ENCODE assay signal across 8 cellular contexts in the genomic region with DNA sequence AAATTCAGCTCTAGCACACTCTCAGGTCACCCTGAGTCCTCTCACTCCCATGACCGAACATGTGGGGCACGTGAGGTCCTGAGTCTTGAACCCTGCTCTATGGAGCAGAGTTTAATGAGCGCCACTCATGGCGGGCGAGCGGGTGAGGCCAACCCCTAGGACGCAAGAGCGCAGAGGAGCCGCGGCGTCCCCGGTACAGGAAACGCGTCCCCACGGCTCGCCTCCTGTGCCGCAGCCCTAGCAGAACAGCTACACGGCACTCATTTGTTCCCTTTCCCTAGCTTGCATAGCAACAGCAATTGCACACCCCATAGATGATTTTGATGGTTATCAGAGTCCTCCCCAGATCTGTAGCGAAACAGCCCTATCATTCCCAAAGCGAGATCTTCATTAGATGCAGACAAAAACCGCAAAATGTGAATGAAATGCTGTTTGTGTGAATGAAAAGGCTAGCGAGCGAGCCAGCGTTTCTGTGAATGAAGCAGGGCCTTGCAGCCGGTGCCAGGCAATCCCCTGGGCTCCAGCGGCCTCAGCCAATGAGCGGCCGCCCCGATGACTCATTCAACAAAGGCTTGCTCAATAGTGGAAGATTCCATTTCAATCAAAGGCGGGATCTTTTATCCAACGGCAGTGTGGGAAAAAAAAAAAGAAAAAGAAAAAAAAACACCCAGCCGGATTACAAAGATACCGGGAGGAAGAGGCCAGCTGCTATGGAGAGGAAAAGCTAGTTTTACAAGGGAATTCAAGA. TPM values are rescaled to one million over a fixed set of nuclear protein-coding genes. Genes with fewer than 3 reads are reported as not detected.
DNase-seq lines count a peak whose midpoint lies in the region; ATAC-seq and TF ChIP-seq lines count a peak whose summit lies in the region.

No MANE protein-coding gene starts in this region.

- H3K4me1 Mint-ChIP-seq in progenitor cell of endocrine pancreas (ENCODE audit: low read depth): peaks cover 26% of the 10 kb centered on the region

- H3K27me3 Mint-ChIP-seq in progenitor cell of endocrine pancreas: peaks cover 47% of the 10 kb centered on the region

- peak overlapping the region; percentile 64 for H3K4me3 Mint-ChIP-seq in progenitor cell of endocrine pancreas (ENCODE audit: low read depth)

- H3K9me3 Mint-ChIP-seq in progenitor cell of endocrine pancreas (ENCODE audit: low read depth): no peaks in the 10 kb centered on the region

- H3K36me3 Mint-ChIP-seq in progenitor cell of endocrine pancreas (ENCODE audit: insufficient read depth): no peaks in the 10 kb centered on the region

- peak overlapping the region; percentile 94 for H3K27ac Mint-ChIP-seq in progenitor cell of endocrine pancreas

- ATAC-seq in GM18861 (IDR thresholded peaks at IDR 0.05; ENCODE audit: unreplicated experiment): no peak
- ATAC-seq in GM19455 (IDR thresholded peaks at IDR 0.05; ENCODE audit: unreplicated experiment): no peak

- peak; percentile 83 for DNase-seq in GM04503 (ENCODE audit: low read depth)
- DNase-seq in NCI-H1048 (lab: John Stamatoyannopoulos, UW): peak; percentile 80
- DNase-seq in SK-N-DZ (ENCODE audit: low spot score): peak; percentile 75
- peak; percentile 83 for DNase-seq in brain pericyte (ENCODE audit: low read depth, low spot score)
- peak in 49 of 51 donors; percentile 24 to 94 (median 83) for DNase-seq in hypothalamus (lab: John Stamatoyannopoulos, UW)
- DNase-seq in progenitor cell of endocrine pancreas (ENCODE audit: low spot score, unreplicated experiment): peak; percentile 65

- no peak for TF ChIP-seq CTCF in progenitor cell of endocrine pancreas (IDR thresholded peaks at IDR 0.05; ENCODE audit: unreplicated experiment)

RNA-seq across cellular contexts. Expression of a gene that starts 1.5 kb away (rescaled TPM):
- 0.03 and 0.06 TPM in 2 replicates for polyA plus RNA-seq in SK-N-DZ (2014; cell fraction: cytosol; rRNA removed)
- polyA plus RNA-seq in SK-N-DZ (2014; cell fraction: nucleus; rRNA removed): 0.11 and 0.25 TPM in 2 replicates
- 1.3 TPM in 2 replicates for total RNA-seq in progenitor cell of endocrine pancreas
